Comparison of ENCODE assay signal across 9 cellular contexts in the genomic region with DNA sequence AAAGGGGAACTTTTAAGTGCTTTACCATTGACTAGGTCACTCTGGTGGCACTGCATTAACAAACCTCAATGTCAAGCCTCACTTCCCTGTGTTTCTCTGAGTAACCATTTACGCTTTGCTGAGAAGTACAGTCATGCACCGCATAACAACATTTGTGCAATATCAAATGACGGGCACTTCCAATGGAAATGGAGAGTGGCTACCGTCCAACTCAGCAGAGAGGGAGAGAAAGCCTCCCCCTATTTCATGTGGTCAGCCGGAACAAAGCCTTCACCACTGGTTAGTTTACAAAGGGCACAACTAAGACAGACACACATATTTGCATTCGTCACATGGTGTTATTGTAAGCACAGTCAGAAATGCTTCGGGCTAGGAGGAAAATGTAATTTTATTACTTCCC.
A peak's percentile ranks its signal among the peaks of the same experiment; 100 is the strongest.
DNase-seq lines count a peak whose midpoint lies in the region; ATAC-seq and TF ChIP-seq lines count a peak whose summit lies in the region.
"Had no signal": no experiment of that assay in that cellular context is flagged by ENCODE, and none has a peak within 500 bp of the region (broad histone marks: within the 10 kb centered on the region; RNA-seq: fewer than 3 reads in every experiment).

No MANE protein-coding gene starts in this region.

- H3K9me3 ChIP-seq in mesenchymal stem cell (ENCODE audit: control insufficient read depth, low read length), result peaks cover 20% of the 10 kb centered on the region
- H3K9me3 ChIP-seq in left ventricle myocardium inferior (replicated peaks), result peaks cover 28% of the 10 kb centered on the region

- no peak overlapping the region for H2BK15ac ChIP-seq in mesenchymal stem cell (ENCODE audit: low read depth, poor library complexity, severe bottlenecking)

- CTCF ChIA-PET in activated CD8-positive, alpha-beta memory T cell treated with anti-CD3 and anti-CD28 coated beads, Interleukin-2, amount 10 ng/mL, durations not matched to agents 7 days and 5 days (lab: Charles Lee), result no interaction called here

- H4K91ac ChIP-seq in mesenchymal stem cell (ENCODE audit: low read length), result no peak overlapping the region

- H3K4me2 ChIP-seq in mesenchymal stem cell (ENCODE audit: low read length, poor library complexity, severe bottlenecking), result no peak overlapping the region

- no peak overlapping the region for H3K23ac ChIP-seq in mesenchymal stem cell (ENCODE audit: low read length in 2 of 2)

- peaks cover 53% of the 10 kb centered on the region for H3K27me3 Mint-ChIP-seq in activated CD8-positive, alpha-beta memory T cell treated with anti-CD3 and anti-CD28 coated beads, Interleukin-2, amount 10 ng/mL, durations not matched to agents 7 days and 5 days

- no peak overlapping the region for H3K14ac ChIP-seq in mesenchymal stem cell (ENCODE audit: low read length in 2 of 2)

- no peak overlapping the region for H3K18ac ChIP-seq in mesenchymal stem cell (ENCODE audit: low read depth in 1 of 2, low read length in 2 of 2)

- no peak for TF ChIP-seq CTCF in left ventricle myocardium inferior (IDR thresholded peaks at IDR 0.05; ENCODE audit: borderline replicate concordance)

- intact Hi-C loops in left ventricle myocardium inferior (cut with micrococcal nuclease), result no loop called here

- H3K4ac ChIP-seq in mesenchymal stem cell (ENCODE audit: low read depth in 1 of 2, low read length in 2 of 2), result no peak overlapping the region

- H2BK120ac ChIP-seq in mesenchymal stem cell (ENCODE audit: low read depth, low read length), result no peak overlapping the region

- H4K8ac ChIP-seq in mesenchymal stem cell (ENCODE audit: low read length), result no peak overlapping the region

- H3K27me3 ChIP-seq in mesenchymal stem cell (ENCODE audit: control insufficient read depth in 1 of 2, insufficient read depth in 1 of 2, low read length in 2 of 2), result peaks cover 0 to 14% of the 10 kb centered on the region in 2 experiments
- peaks cover 11% of the 10 kb centered on the region for H3K27me3 ChIP-seq in left ventricle myocardium inferior (ENCODE audit: low read depth)

- H2BK5ac ChIP-seq in mesenchymal stem cell (ENCODE audit: low read depth, low read length, poor library complexity, severe bottlenecking), result no peak overlapping the region

- no peaks in the 10 kb centered on the region for H3K9me3 Mint-ChIP-seq in activated CD8-positive, alpha-beta memory T cell treated with anti-CD3 and anti-CD28 coated beads, Interleukin-2, amount 10 ng/mL, durations not matched to agents 7 days and 5 days (ENCODE audit: low read depth)

- no peak overlapping the region for H3K27ac Mint-ChIP-seq in activated CD8-positive, alpha-beta memory T cell treated with anti-CD3 and anti-CD28 coated beads, Interleukin-2, amount 10 ng/mL, durations not matched to agents 7 days and 5 days

- H3K9ac ChIP-seq in mesenchymal stem cell (ENCODE audit: low read length), result no peak overlapping the region

- 88% methylated on average over 7 of the region's 7 CpGs for WGBS in mesenchymal stem cell

- DNase-seq in DMS53 (lab: John Stamatoyannopoulos, UW) (peak; percentile 98), NCI-H2029 treated with DMSO at 0.1 percent for 48 hours (lab: John Stamatoyannopoulos, UW) (peak; percentile 92), astrocyte of the hippocampus (ENCODE audit: low read depth, low spot score) (peak; percentile 98), mesenchymal stem cell (peak; percentile 14), left ventricle myocardium inferior (no peak)
- DNase-seq in activated CD4-positive, alpha-beta T cell treated with anti-CD3 and anti-CD28 coated beads, Interleukin-2, amount 50 U/mL, for 1 hour, result no peak
- DNase-seq in activated CD8-positive, alpha-beta memory T cell treated with anti-CD3 and anti-CD28 coated beads, Interleukin-2, amount 10 ng/mL, durations not matched to agents 7 days and 5 days, result no peak
- DNase-seq: OCI-M1 had no signal

- no peak overlapping the region for H2BK12ac ChIP-seq in mesenchymal stem cell (ENCODE audit: low read length in 2 of 2)

- no peaks in the 10 kb centered on the region for H3K79me1 ChIP-seq in mesenchymal stem cell (replicated peaks; ENCODE audit: low read length, poor library complexity, severe bottlenecking)

- peaks cover 1% of the 10 kb centered on the region for H3K4me1 Mint-ChIP-seq in activated CD8-positive, alpha-beta memory T cell treated with anti-CD3 and anti-CD28 coated beads, Interleukin-2, amount 10 ng/mL, durations not matched to agents 7 days and 5 days

- H2AK5ac ChIP-seq in mesenchymal stem cell (ENCODE audit: low read length, severe bottlenecking), result no peak overlapping the region

- H3K36me3 Mint-ChIP-seq in activated CD8-positive, alpha-beta memory T cell treated with anti-CD3 and anti-CD28 coated beads, Interleukin-2, amount 10 ng/mL, durations not matched to agents 7 days and 5 days, result no peaks in the 10 kb centered on the region

- H2AFZ ChIP-seq in mesenchymal stem cell (ENCODE audit: low read depth, low read length), result no peak overlapping the region

- H3K4me3 ChIP-seq in mesenchymal stem cell (ENCODE audit: insufficient read depth in 1 of 2, low read depth in 1 of 2, low read length in 2 of 2), result no peak overlapping the region
- no peak overlapping the region for H3K4me3 ChIP-seq in left ventricle myocardium inferior

- peak overlapping the region; percentile 81 for H3K27ac ChIP-seq in mesenchymal stem cell (ENCODE audit: low read length, poor library complexity, severe bottlenecking)
- no peak overlapping the region for H3K27ac ChIP-seq in left ventricle myocardium inferior (replicated peaks)

- H3K36me3 ChIP-seq in mesenchymal stem cell (ENCODE audit: control insufficient read depth in 1 of 2, insufficient read depth in 2 of 2, low read depth in 1 of 2, low read length in 2 of 2) (no peaks in the 10 kb centered on the region), left ventricle myocardium inferior (no peaks in the 10 kb centered on the region)

- ATAC-seq in GM18520 (IDR thresholded peaks at IDR 0.05; ENCODE audit: unreplicated experiment), result no peak
- no peak for ATAC-seq in activated CD8-positive, alpha-beta memory T cell treated with anti-CD3 and anti-CD28 coated beads, Interleukin-2, amount 10 ng/mL, durations not matched to agents 7 days and 5 days

- no peak overlapping the region for H3K4me3 Mint-ChIP-seq in activated CD8-positive, alpha-beta memory T cell treated with anti-CD3 and anti-CD28 coated beads, Interleukin-2, amount 10 ng/mL, durations not matched to agents 7 days and 5 days

- peaks cover 1% of the 10 kb centered on the region for H3K4me1 ChIP-seq in mesenchymal stem cell (ENCODE audit: control insufficient read depth, insufficient read depth, low read depth, low read length)
- H3K4me1 ChIP-seq in left ventricle myocardium inferior, result no peaks in the 10 kb centered on the region

Comparison
In these comparisons a context has a peak if more than half of its experiments do, and no peak if none do; other contexts are left out.
1. DNase-seq: peak in DMS53 (single experiment), NCI-H2029 treated with DMSO at 0.1 percent for 48 hours (single experiment), astrocyte of the hippocampus (single experiment) and mesenchymal stem cell (single experiment); none in activated CD4-positive, alpha-beta T cell treated with anti-CD3 and anti-CD28 coated beads, Interleukin-2, amount 50 U/mL, for 1 hour (single experiment), left ventricle myocardium inferior (single experiment) and activated CD8-positive, alpha-beta memory T cell treated with anti-CD3 and anti-CD28 coated beads, Interleukin-2, amount 10 ng/mL, durations not matched to agents 7 days and 5 days (single experiment).